Comparison of ENCODE assay signal across 18 cellular contexts in the genomic region with DNA sequence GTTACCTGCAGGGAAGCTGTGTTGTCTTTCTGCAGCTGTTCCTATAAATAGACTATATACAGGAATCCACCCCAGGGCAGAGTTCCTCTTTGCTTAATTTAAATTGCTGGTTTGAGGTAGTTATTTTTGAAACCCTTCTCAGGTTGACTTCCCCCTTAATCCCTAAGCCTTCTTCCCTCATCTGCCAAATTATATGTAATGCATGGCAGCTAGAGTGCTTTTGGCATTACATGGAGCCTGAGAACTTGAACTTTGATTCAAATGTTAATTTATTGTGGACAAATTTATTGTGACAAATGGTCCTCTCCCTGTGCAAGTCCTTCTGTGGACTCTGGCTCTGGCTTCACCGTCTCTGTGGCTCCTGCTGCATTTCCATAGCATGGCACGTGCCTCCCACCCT. TPM values are rescaled to one million over a fixed set of nuclear protein-coding genes. Genes with fewer than 3 reads are reported as not detected.
DNase-seq lines count a peak whose midpoint lies in the region; ATAC-seq and TF ChIP-seq lines count a peak whose summit lies in the region.
"Had no signal": no experiment of that assay in that cellular context is flagged by ENCODE, and none has a peak within 500 bp of the region (broad histone marks: within the 10 kb centered on the region; RNA-seq: fewer than 3 reads in every experiment).

No MANE protein-coding gene starts in this region.

- TF ChIP-seq CTCF in ascending aorta (IDR thresholded peaks at IDR 0.05) (no peak), suprapubic skin (IDR thresholded peaks at IDR 0.05) (no peak)

- WGBS in suprapubic skin, result 68% methylated on average over 2 of the region's 2 CpGs

- H3K4me1 ChIP-seq in ascending aorta (peaks cover 21 to 25% of the 10 kb centered on the region in 2 donors), suprapubic skin (peaks cover 7% of the 10 kb centered on the region)
- H3K4me1 ChIP-seq: prostate gland, SJSA1 had no signal

- no peaks in the 10 kb centered on the region for H3K9me3 ChIP-seq in ascending aorta
- H3K9me3 ChIP-seq in suprapubic skin, result no peaks in the 10 kb centered on the region
- H3K9me3 ChIP-seq: esophagus muscularis mucosa, prostate gland, SJSA1 had no signal

- H3K36me3 ChIP-seq in ascending aorta (peaks cover 0 to 8% of the 10 kb centered on the region in 2 donors), suprapubic skin (no peaks in the 10 kb centered on the region)
- H3K36me3 ChIP-seq: esophagus muscularis mucosa, prostate gland had no signal

- H3K27me3 ChIP-seq in ascending aorta, result no peaks in the 10 kb centered on the region
- no peaks in the 10 kb centered on the region for H3K27me3 ChIP-seq in suprapubic skin
- H3K27me3 ChIP-seq: esophagus muscularis mucosa, SJSA1 had no signal

- ATAC-seq in GM21717 (IDR thresholded peaks at IDR 0.05; ENCODE audit: unreplicated experiment) (peak; percentile 58), HG03139 (IDR thresholded peaks at IDR 0.05; ENCODE audit: unreplicated experiment) (no peak)
- ATAC-seq: left cardiac atrium had no signal

- peak; percentile 7 for DNase-seq in CD1c-positive myeloid dendritic cell (ENCODE audit: extremely low spot score)
- peak; percentile 33 for DNase-seq in NCI-H146 treated with DMSO at 0.1 percent for 48 hours (lab: John Stamatoyannopoulos, UW; ENCODE audit: unreplicated experiment)
- DNase-seq in ascending aorta (ENCODE audit: low spot score in 2 of 2), result no peak
- no peak for DNase-seq in AG08396 (ENCODE audit: low spot score)
- no peak for DNase-seq in suprapubic skin (ENCODE audit: low spot score in 2 of 2)
- DNase-seq in SW480 (ENCODE audit: low spot score), result no peak
- DNase-seq: activated CD4-positive, alpha-beta memory T cell treated with anti-CD3 and anti-CD28 coated beads for 36 hours; anterior cingulate cortex; DMS53; left cardiac atrium; NCI-H1105; NCI-H524 treated with DMSO at 0.1 percent for 48 hours had no signal

- peak overlapping the region; percentile 48 to 60 for H3K27ac ChIP-seq in ascending aorta
- no peak overlapping the region for H3K27ac ChIP-seq in suprapubic skin
- H3K27ac ChIP-seq: coronary artery, esophagus muscularis mucosa, prostate gland, SJSA1 had no signal

- intact Hi-C loops in ascending aorta (cut with DNase I), result no loop called here

- no peak for TF ChIP-seq EP300 in suprapubic skin (IDR thresholded peaks at IDR 0.05)

- no peak for TF ChIP-seq POLR2A in suprapubic skin (IDR thresholded peaks at IDR 0.05)

- no peak overlapping the region for H3K4me3 ChIP-seq in ascending aorta
- no peak overlapping the region for H3K4me3 ChIP-seq in suprapubic skin
- H3K4me3 ChIP-seq: coronary artery, esophagus muscularis mucosa, prostate gland, SJSA1 had no signal

RNA-seq across cellular contexts. Expression of a gene that starts 29.2 kb away (rescaled TPM):
- total RNA-seq in ascending aorta (27.4 TPM), suprapubic skin (10 to 100 TPM; 17.2 to 31.8 (median 28.8) TPM)

Comparison
In these comparisons a context has a peak if more than half of its experiments do, and no peak if none do; other contexts are left out.
1. DNase-seq: peak in CD1c-positive myeloid dendritic cell (single experiment) and NCI-H146 treated with DMSO at 0.1 percent for 48 hours (single experiment); none in ascending aorta (0 of 2), AG08396 (single experiment), suprapubic skin (0 of 2) and SW480 (single experiment).